In genomic region chr10:83533290-83533689, GRCh38 we compare ENCODE assay signal across 28 cellular contexts.
DNase-seq lines count a peak whose midpoint lies in the region; ATAC-seq lines count a peak whose summit lies in the region.
"Had no signal": no experiment of that assay in that cellular context is flagged by ENCODE, and none has a peak within 500 bp of the region (broad histone marks: within the 10 kb centered on the region; RNA-seq: fewer than 3 reads in every experiment).

No MANE protein-coding gene starts in this region.

- H3K9me3 ChIP-seq in T-helper 17 cell (ENCODE audit: control insufficient read depth, low read length, poor library complexity, severe bottlenecking), result no peaks in the 10 kb centered on the region
- H3K9me3 ChIP-seq: right lobe of liver had no signal

- CTCF ChIA-PET in activated CD4-positive, alpha-beta memory T cell treated with anti-CD3 and anti-CD28 coated beads, Interleukin-2, amount 10 ng/mL, durations not matched to agents 7 days and 5 days (lab: Charles Lee), result no interaction called here

- no peak overlapping the region for H3K27ac Mint-ChIP-seq in activated CD4-positive, alpha-beta memory T cell treated with anti-CD3 and anti-CD28 coated beads, Interleukin-2, amount 10 ng/mL, durations not matched to agents 7 days and 5 days
- no peak overlapping the region for H3K27ac Mint-ChIP-seq in T-helper 17 cell
- H3K27ac Mint-ChIP-seq: activated naive CD4-positive, alpha-beta T cell treated with anti-CD3 and anti-CD28 coated beads for 36 hours; neural progenitor cell; stimulated activated naive CD8-positive, alpha-beta T cell treated with anti-CD3 and anti-CD28 coated beads, Interleukin-15, amount 100 ng/mL, for 72 hours had no signal

- no peak overlapping the region for H3K4me3 Mint-ChIP-seq in activated CD4-positive, alpha-beta memory T cell treated with anti-CD3 and anti-CD28 coated beads, Interleukin-2, amount 10 ng/mL, durations not matched to agents 7 days and 5 days
- no peak overlapping the region for H3K4me3 Mint-ChIP-seq in T-helper 17 cell
- H3K4me3 Mint-ChIP-seq: activated naive CD4-positive, alpha-beta T cell treated with anti-CD3 and anti-CD28 coated beads for 36 hours; neural progenitor cell; stimulated activated naive CD8-positive, alpha-beta T cell treated with anti-CD3 and anti-CD28 coated beads, Interleukin-15, amount 100 ng/mL, for 72 hours had no signal

- peaks cover under 1% of the 10 kb centered on the region for H3K9me3 Mint-ChIP-seq in activated CD4-positive, alpha-beta memory T cell treated with anti-CD3 and anti-CD28 coated beads, Interleukin-2, amount 10 ng/mL, durations not matched to agents 7 days and 5 days

- no peaks in the 10 kb centered on the region for H3K27me3 Mint-ChIP-seq in activated CD4-positive, alpha-beta memory T cell treated with anti-CD3 and anti-CD28 coated beads, Interleukin-2, amount 10 ng/mL, durations not matched to agents 7 days and 5 days
- H3K27me3 Mint-ChIP-seq in T-helper 17 cell, result no peaks in the 10 kb centered on the region
- H3K27me3 Mint-ChIP-seq: stimulated activated naive CD8-positive, alpha-beta T cell treated with anti-CD3 and anti-CD28 coated beads, Interleukin-15, amount 100 ng/mL, for 72 hours had no signal

- H3K36me3 Mint-ChIP-seq in activated CD4-positive, alpha-beta memory T cell treated with anti-CD3 and anti-CD28 coated beads, Interleukin-2, amount 10 ng/mL, durations not matched to agents 7 days and 5 days (ENCODE audit: low read depth), result no peaks in the 10 kb centered on the region
- no peaks in the 10 kb centered on the region for H3K36me3 Mint-ChIP-seq in T-helper 17 cell (ENCODE audit: low read depth)
- H3K36me3 Mint-ChIP-seq: neural progenitor cell had no signal

- H3K4me1 Mint-ChIP-seq in activated CD4-positive, alpha-beta memory T cell treated with anti-CD3 and anti-CD28 coated beads, Interleukin-2, amount 10 ng/mL, durations not matched to agents 7 days and 5 days, result no peaks in the 10 kb centered on the region
- no peaks in the 10 kb centered on the region for H3K4me1 Mint-ChIP-seq in T-helper 17 cell
- H3K4me1 Mint-ChIP-seq: neural progenitor cell; stimulated activated naive CD8-positive, alpha-beta T cell treated with anti-CD3 and anti-CD28 coated beads, Interleukin-15, amount 100 ng/mL, for 72 hours had no signal

- POLR2A ChIA-PET in activated CD4-positive, alpha-beta memory T cell treated with anti-CD3 and anti-CD28 coated beads, Interleukin-2, amount 10 ng/mL, durations not matched to agents 7 days and 5 days (lab: Charles Lee), result no interaction called here

- peak; percentile 49 for ATAC-seq in GM18519 (IDR thresholded peaks at IDR 0.05; ENCODE audit: low FRiP score, unreplicated experiment)
- ATAC-seq in GM19395 (IDR thresholded peaks at IDR 0.05; ENCODE audit: unreplicated experiment), result peak; percentile 76
- peak; percentile 83 for ATAC-seq in HG02610 (IDR thresholded peaks at IDR 0.05; ENCODE audit: unreplicated experiment)
- ATAC-seq in HG03457 (IDR thresholded peaks at IDR 0.05; ENCODE audit: unreplicated experiment), result peak; percentile 68
- ATAC-seq in T-helper 17 cell, result no peak
- ATAC-seq in HG02678 (IDR thresholded peaks at IDR 0.05; ENCODE audit: unreplicated experiment), result no peak
- ATAC-seq: heart left ventricle; right lobe of liver; SK-N-SH treated with all-trans-retinoic acid at 6 μM for 48 hours; stimulated activated naive CD8-positive, alpha-beta T cell treated with anti-CD3 and anti-CD28 coated beads, Interleukin-15, amount 100 ng/mL, for 72 hours had no signal

- DNase-seq in activated CD4-positive, alpha-beta memory T cell treated with anti-CD3 and anti-CD28 coated beads, Interleukin-2, amount 10 ng/mL, durations not matched to agents 7 days and 5 days, result no peak
- DNase-seq in T-helper 17 cell (no peak), KG1 (lab: John Stamatoyannopoulos, UW) (no peak)
- DNase-seq: ACHN; activated CD4-positive, alpha-beta T cell treated with anti-CD3 and anti-CD28 coated beads for 4 hours; activated naive CD4-positive, alpha-beta T cell treated with anti-CD3 and anti-CD28 coated beads for 36 hours; amygdala; COR-L47; effector memory CD4-positive, alpha-beta T cell; foreskin fibroblast; GF-D8; heart left ventricle; NCI-H1092 treated with DMSO at 0.1 percent for 48 hours; NCI-H1930; NCI-H226; NCI-H82; OCI-M1; posterior cingulate gyrus; right lobe of liver; stimulated activated naive CD8-positive, alpha-beta T cell treated with anti-CD3 and anti-CD28 coated beads, Interleukin-15, amount 100 ng/mL, for 72 hours; tibial artery had no signal

Comparison
In these comparisons a context has a peak if more than half of its experiments do, and no peak if none do; other contexts are left out.
1. ATAC-seq: peak in GM18519 (single experiment), GM19395 (single experiment), HG02610 (single experiment) and HG03457 (single experiment); none in T-helper 17 cell (single experiment) and HG02678 (single experiment).